In genomic region chr1:8797230-8797629, GRCh38 we compare ENCODE assay signal across 24 cellular contexts. TPM values are rescaled to one million over a fixed set of nuclear protein-coding genes. Genes with fewer than 3 reads are reported as not detected.
DNase-seq lines count a peak whose midpoint lies in the region; ATAC-seq, FAIRE-seq and TF ChIP-seq lines count a peak whose summit lies in the region.
"Had no signal": no experiment of that assay in that cellular context is flagged by ENCODE, and none has a peak within 500 bp of the region (broad histone marks: within the 10 kb centered on the region; RNA-seq: fewer than 3 reads in every experiment).

No MANE protein-coding gene starts in this region.

- peaks cover 3% of the 10 kb centered on the region for H4K20me1 ChIP-seq in BLaER1
- H4K20me1 ChIP-seq in keratinocyte (ENCODE audit: control insufficient read depth, extremely low read depth, insufficient read depth, low read length): no peaks in the 10 kb centered on the region

- intact Hi-C loops in thyroid gland (cut with DNase I): no loop called here
- intact Hi-C loops in CD8-positive, alpha-beta T cell (cut with DNase I, micrococcal nuclease): no loop called here

- no peak for FAIRE-seq in keratinocyte (lab: Jason Lieb, UNC)

- H3K9me3 Mint-ChIP-seq in CD8-positive, alpha-beta T cell: no peaks in the 10 kb centered on the region
- H3K9me3 Mint-ChIP-seq: activated naive CD8-positive, alpha-beta T cell treated with anti-CD3 and anti-CD28 coated beads for 36 hours; activated T-helper 2 cell treated with anti-CD3 and anti-CD28 coated beads, Interferon-gamma antibody, Interleukin-2, Interleukin-4, amounts not matched to agents 10 μg/mL and 5 μg/mL and 100 μg/mL, durations not matched to agents 14 hours and 24 hours and 36 hours; neural progenitor cell; type B pancreatic cell had no signal

- no peaks in the 10 kb centered on the region for H3K9me1 ChIP-seq in keratinocyte (ENCODE audit: control insufficient read depth, extremely low read depth, insufficient read depth, low read length)

- ATAC-seq in GM19397 (IDR thresholded peaks at IDR 0.05; ENCODE audit: unreplicated experiment): no peak
- no peak for ATAC-seq in CD8-positive, alpha-beta T cell
- ATAC-seq: activated CD8-positive, alpha-beta memory T cell treated with anti-CD3 and anti-CD28 coated beads, Interleukin-2, amount 10 ng/mL, durations not matched to agents 7 days and 5 days; heart right ventricle had no signal

- H3K9ac ChIP-seq in BLaER1 (peak overlapping the region; percentile 45; the same call in 1 of the 2 replicates), HUES48 (ENCODE audit: low read depth, low read length) (no peak overlapping the region), keratinocyte (ENCODE audit: control insufficient read depth, extremely low read depth, insufficient read depth, low read length) (no peak overlapping the region)
- H3K9ac ChIP-seq: neural progenitor cell had no signal

- no peak overlapping the region for H3K4me3 Mint-ChIP-seq in CD8-positive, alpha-beta T cell
- H3K4me3 Mint-ChIP-seq: activated CD8-positive, alpha-beta memory T cell treated with anti-CD3 and anti-CD28 coated beads, Interleukin-2, amount 10 ng/mL, durations not matched to agents 7 days and 5 days; activated naive CD8-positive, alpha-beta T cell treated with anti-CD3 and anti-CD28 coated beads for 36 hours; neural progenitor cell; type B pancreatic cell had no signal

- H3K27ac ChIP-seq in BLaER1 (peak overlapping the region; percentile 63), HUES48 (ENCODE audit: low read depth, low read length) (peak overlapping the region; percentile 35), keratinocyte (ENCODE audit: control insufficient read depth, insufficient read depth, low read length) (peak overlapping the region; percentile 60), Peyer's patch (no peak overlapping the region), thyroid gland (no peak overlapping the region)
- H3K27ac ChIP-seq in CD8-positive, alpha-beta T cell (ENCODE audit: low read depth, low read length): no peak overlapping the region
- H3K27ac ChIP-seq: heart right ventricle, neural progenitor cell, PC-9, sigmoid colon, SJCRH30 had no signal

- H3K36me3 Mint-ChIP-seq in CD8-positive, alpha-beta T cell: peaks cover 8% of the 10 kb centered on the region
- H3K36me3 Mint-ChIP-seq: activated CD8-positive, alpha-beta memory T cell treated with anti-CD3 and anti-CD28 coated beads, Interleukin-2, amount 10 ng/mL, durations not matched to agents 7 days and 5 days; activated naive CD8-positive, alpha-beta T cell treated with anti-CD3 and anti-CD28 coated beads for 36 hours had no signal

- DNase-seq in cardiac fibroblast (ENCODE audit: low read depth in 2 of 2) (peak; percentile 11 to 83), keratinocyte (ENCODE audit: low read depth, low spot score) (no peak), Peyer's patch (no peak), thyroid gland (no peak)
- DNase-seq in CD8-positive, alpha-beta T cell: no peak
- DNase-seq: activated CD4-positive, alpha-beta T cell treated with anti-CD3 and anti-CD28 coated beads for 48 hours; activated CD8-positive, alpha-beta memory T cell treated with anti-CD3 and anti-CD28 coated beads, Interleukin-2, amount 10 ng/mL, durations not matched to agents 7 days and 5 days; activated naive CD8-positive, alpha-beta T cell treated with anti-CD3 and anti-CD28 coated beads for 36 hours; effector CD8-positive, alpha-beta T cell; heart right ventricle; NCI-H1105; NCI-H2029 treated with DMSO at 0.1 percent for 48 hours; NCI-H446; PC-9; posterior cingulate gyrus; sigmoid colon; SJCRH30; stimulated activated CD8-positive, alpha-beta memory T cell treated with anti-CD3 and anti-CD28 coated beads, Interleukin-4, amount 100 ng/mL, for 48 hours had no signal

- CTCF ChIA-PET in CD8-positive, alpha-beta T cell (lab: Charles Lee): no interaction called here

- TF ChIP-seq CTCF in cardiac fibroblast (IDR thresholded peaks at IDR 0.05; ENCODE audit: low read depth, low read length): no peak
- TF ChIP-seq CTCF in keratinocyte (optimal IDR thresholded peaks at IDR 0.05 in 1 of 3, IDR thresholded peaks at IDR 0.05 in 1 of 3, conservative IDR thresholded peaks at IDR 0.05 in 1 of 3; ENCODE audit: extremely low read depth in 1 of 3, insufficient read depth in 2 of 3, low read length in 3 of 3): no peak
- no peak for TF ChIP-seq CTCF in Peyer's patch (IDR thresholded peaks at IDR 0.05)
- no peak for TF ChIP-seq CTCF in thyroid gland (IDR thresholded peaks at IDR 0.05)
- no peak for TF ChIP-seq CTCF in CD8-positive, alpha-beta T cell (IDR thresholded peaks at IDR 0.05)

- H3K27me3 ChIP-seq in BLaER1 (no peaks in the 10 kb centered on the region), HUES48 (ENCODE audit: control insufficient read depth, insufficient read depth, low read length) (no peaks in the 10 kb centered on the region), keratinocyte (ENCODE audit: control insufficient read depth, extremely low read depth, insufficient read depth, low read length) (no peaks in the 10 kb centered on the region), Peyer's patch (no peaks in the 10 kb centered on the region), thyroid gland (no peaks in the 10 kb centered on the region)
- no peaks in the 10 kb centered on the region for H3K27me3 ChIP-seq in CD8-positive, alpha-beta T cell (ENCODE audit: insufficient read depth, low read length)
- H3K27me3 ChIP-seq: heart right ventricle, neural progenitor cell, sigmoid colon, SJCRH30 had no signal

- peak overlapping the region; percentile 72 for H3K4me2 ChIP-seq in BLaER1
- H3K4me2 ChIP-seq in keratinocyte (ENCODE audit: control insufficient read depth, extremely low read depth, insufficient read depth, low read depth, low read length): no peak overlapping the region
- H3K4me2 ChIP-seq: neural progenitor cell, PC-9 had no signal

- no peaks in the 10 kb centered on the region for H3K27me3 Mint-ChIP-seq in CD8-positive, alpha-beta T cell (ENCODE audit: low read depth)
- H3K27me3 Mint-ChIP-seq: activated CD8-positive, alpha-beta memory T cell treated with anti-CD3 and anti-CD28 coated beads, Interleukin-2, amount 10 ng/mL, durations not matched to agents 7 days and 5 days; activated naive CD8-positive, alpha-beta T cell treated with anti-CD3 and anti-CD28 coated beads for 36 hours; type B pancreatic cell had no signal

- H3K4me1 Mint-ChIP-seq in CD8-positive, alpha-beta T cell (ENCODE audit: low read depth): peaks cover 3% of the 10 kb centered on the region
- H3K4me1 Mint-ChIP-seq: activated CD8-positive, alpha-beta memory T cell treated with anti-CD3 and anti-CD28 coated beads, Interleukin-2, amount 10 ng/mL, durations not matched to agents 7 days and 5 days had no signal

- dilution Hi-C loops in keratinocyte (cut with MboI; ENCODE audit: extremely low pct_ligation_motif_present, low sequenced_read_pairs): no loop called here

- H3K4me1 ChIP-seq in BLaER1 (peaks cover 69% of the 10 kb centered on the region), HUES48 (ENCODE audit: control insufficient read depth, insufficient read depth, low read length) (peaks cover 16% of the 10 kb centered on the region), keratinocyte (ENCODE audit: control insufficient read depth, extremely low read depth, insufficient read depth, low read length) (peaks cover 9% of the 10 kb centered on the region), Peyer's patch (no peaks in the 10 kb centered on the region), thyroid gland (peaks cover 6 to 7% of the 10 kb centered on the region in 2 donors)
- no peaks in the 10 kb centered on the region for H3K4me1 ChIP-seq in CD8-positive, alpha-beta T cell (ENCODE audit: insufficient read depth, low read length)
- H3K4me1 ChIP-seq: heart right ventricle, neural progenitor cell had no signal

- no peak overlapping the region for H2AFZ ChIP-seq in keratinocyte (ENCODE audit: control insufficient read depth, low read length)
- H2AFZ ChIP-seq: neural progenitor cell, PC-9 had no signal

- no peak for TF ChIP-seq POLR2A in Peyer's patch (IDR thresholded peaks at IDR 0.05)
- no peak for TF ChIP-seq POLR2A in thyroid gland (IDR thresholded peaks at IDR 0.05)

- H3K9me3 ChIP-seq in BLaER1: peaks cover 11% of the 10 kb centered on the region
- H3K9me3 ChIP-seq in HUES48 (ENCODE audit: control insufficient read depth, insufficient read depth, low read length): no peaks in the 10 kb centered on the region
- H3K9me3 ChIP-seq in keratinocyte (ENCODE audit: control insufficient read depth, low read depth, low read length): no peaks in the 10 kb centered on the region
- H3K9me3 ChIP-seq in Peyer's patch: no peaks in the 10 kb centered on the region
- H3K9me3 ChIP-seq in thyroid gland: no peaks in the 10 kb centered on the region
- H3K9me3 ChIP-seq in CD8-positive, alpha-beta T cell (ENCODE audit: low read length): no peaks in the 10 kb centered on the region
- H3K9me3 ChIP-seq: heart right ventricle, sigmoid colon, SJCRH30 had no signal

- H3K36me3 ChIP-seq in BLaER1 (peaks cover 41% of the 10 kb centered on the region), HUES48 (ENCODE audit: control insufficient read depth, insufficient read depth, low read length) (no peaks in the 10 kb centered on the region), keratinocyte (ENCODE audit: control insufficient read depth in 2 of 2, extremely low read depth in 1 of 2, insufficient read depth in 2 of 2, low read length in 2 of 2) (peaks cover 0 to 2% of the 10 kb centered on the region in 2 experiments), Peyer's patch (no peaks in the 10 kb centered on the region), thyroid gland (no peaks in the 10 kb centered on the region)
- no peaks in the 10 kb centered on the region for H3K36me3 ChIP-seq in CD8-positive, alpha-beta T cell (ENCODE audit: insufficient read depth, low read length)
- H3K36me3 ChIP-seq: neural progenitor cell, sigmoid colon had no signal

- POLR2A ChIA-PET in CD8-positive, alpha-beta T cell (lab: Charles Lee): no interaction called here

- peak overlapping the region; percentile 5; the same call in 1 of the 2 replicates for H3K4me3 ChIP-seq in BLaER1
- no peak overlapping the region for H3K4me3 ChIP-seq in HUES48 (ENCODE audit: low read depth, low read length)
- no peak overlapping the region for H3K4me3 ChIP-seq in cardiac fibroblast (replicated peaks in 1 of 2; ENCODE audit: low read depth in 2 of 2, low read length in 2 of 2)
- no peak overlapping the region for H3K4me3 ChIP-seq in keratinocyte (ENCODE audit: control insufficient read depth in 2 of 3, extremely low read depth in 1 of 3, insufficient read depth in 2 of 3, low read depth in 1 of 3, low read length in 3 of 3)
- H3K4me3 ChIP-seq in Peyer's patch: no peak overlapping the region
- H3K4me3 ChIP-seq in thyroid gland (replicated peaks in 1 of 3): no peak overlapping the region
- H3K4me3 ChIP-seq in CD8-positive, alpha-beta T cell (ENCODE audit: low read depth, low read length): no peak overlapping the region
- H3K4me3 ChIP-seq: heart right ventricle, neural progenitor cell, PC-9, sigmoid colon, SJCRH30 had no signal

- H3K27ac Mint-ChIP-seq in CD8-positive, alpha-beta T cell: no peak overlapping the region
- H3K27ac Mint-ChIP-seq: activated CD8-positive, alpha-beta memory T cell treated with anti-CD3 and anti-CD28 coated beads, Interleukin-2, amount 10 ng/mL, durations not matched to agents 7 days and 5 days; activated naive CD8-positive, alpha-beta T cell treated with anti-CD3 and anti-CD28 coated beads for 36 hours; activated T-helper 2 cell treated with anti-CD3 and anti-CD28 coated beads, Interferon-gamma antibody, Interleukin-2, Interleukin-4, amounts not matched to agents 10 μg/mL and 5 μg/mL and 100 μg/mL, durations not matched to agents 14 hours and 24 hours and 36 hours; type B pancreatic cell had no signal

- 93 to 94% methylated on average over 5 of the region's 5 CpGs for WGBS in thyroid gland, 2 donors

- no peaks in the 10 kb centered on the region for H3K79me2 ChIP-seq in keratinocyte (ENCODE audit: control insufficient read depth, insufficient read depth, low read length)

RNA-seq across cellular contexts. Expression of gene RERE, which starts 20.2 kb away (rescaled TPM):
- polyA plus RNA-seq in keratinocyte: 2.8 to 3.8 TPM (median 3.6 TPM) in 3 replicates
- 32.8 TPM for polyA plus RNA-seq in keratinocyte (2011; ENCODE audit: low read depth)
- polyA plus RNA-seq in keratinocyte (2011; cell fraction: cytosol; rRNA removed): 8.1 and 10.5 TPM in 2 replicates
- 26.3 and 30.2 TPM in 2 replicates for polyA plus RNA-seq in keratinocyte (2011; cell fraction: nucleus; rRNA removed)
- polyA plus RNA-seq in keratinocyte (2012; ENCODE audit: low replicate concordance): 13.7 and 17.2 TPM in 2 replicates
- 22.0 to 29.9 TPM (median 28.0 TPM) in 3 replicates for polyA minus RNA-seq in keratinocyte
- 28.6 TPM for polyA minus RNA-seq in keratinocyte (2011; cell fraction: cytosol; rRNA and poly(A)+ RNA removed)
- polyA minus RNA-seq in keratinocyte (2011; cell fraction: nucleus; rRNA and poly(A)+ RNA removed): 16.4 and 51.3 TPM in 2 replicates
- total RNA-seq in Peyer's patch: 100 to 1,000 TPM in 3 of 4 donors, 10 to 100 TPM in 1; 98.5 to 528 (median 110) TPM
- total RNA-seq in thyroid gland: 100 to 1,000 TPM; 118 to 244 (median 131) TPM
- 10 to 100 TPM; 62.8 to 68.4 TPM for total RNA-seq in CD8-positive, alpha-beta T cell

Comparison
In these comparisons a context has a peak if more than half of its experiments do, and no peak if none do; other contexts are left out.
1. H3K27ac ChIP-seq: peak in BLaER1 (single experiment), HUES48 (single experiment) and keratinocyte (single experiment); none in Peyer's patch (0 of 4), thyroid gland (0 of 3) and CD8-positive, alpha-beta T cell (single experiment).
2. DNase-seq: peak in cardiac fibroblast (2 of 2); none in keratinocyte (single experiment), Peyer's patch (0 of 3), thyroid gland (0 of 2) and CD8-positive, alpha-beta T cell (0 of 7).